ENCODE assay signal across 8 cellular contexts in genomic region chr12:6534914-6535696, GRCh38. TPM values are rescaled to one million over a fixed set of nuclear protein-coding genes. Genes with fewer than 3 reads are reported as not detected.
DNase-seq lines count a peak whose midpoint lies in the region; ATAC-seq and TF ChIP-seq lines count a peak whose summit lies in the region.

No MANE protein-coding gene starts in this region.

- H3K9me3 ChIP-seq in Panc1 (ENCODE audit: control insufficient read depth, insufficient read depth, low read depth, low read length): no peaks in the 10 kb centered on the region

- peaks cover 51% of the 10 kb centered on the region for H3K4me1 ChIP-seq in Panc1 (ENCODE audit: control insufficient read depth, insufficient read depth, low read length)

- peaks cover 36% of the 10 kb centered on the region for H3K4me1 Mint-ChIP-seq in activated T-helper 2 cell treated with anti-CD3 and anti-CD28 coated beads, Interferon-gamma antibody, Interleukin-2, Interleukin-4, amounts not matched to agents 10 μg/mL and 5 μg/mL and 100 μg/mL, durations not matched to agents 14 hours and 24 hours and 36 hours (ENCODE audit: low read depth)
- H3K4me1 Mint-ChIP-seq in natural killer cell treated with Interleukin-12 subunit alpha and Interleukin-12 subunit beta and Interleukin-15 and Interleukin-18, amount 100 ng/mL, for 72 hours (ENCODE audit: low read depth in 2 of 2): peaks cover 52 to 61% of the 10 kb centered on the region in 2 donors
- H3K4me1 Mint-ChIP-seq in stimulated activated naive CD8-positive, alpha-beta T cell treated with anti-CD3 and anti-CD28 coated beads, Interleukin-15, amount 100 ng/mL, for 72 hours: peaks cover 80% of the 10 kb centered on the region

- H3K36me3 Mint-ChIP-seq in activated T-helper 2 cell treated with anti-CD3 and anti-CD28 coated beads, Interferon-gamma antibody, Interleukin-2, Interleukin-4, amounts not matched to agents 10 μg/mL and 5 μg/mL and 100 μg/mL, durations not matched to agents 14 hours and 24 hours and 36 hours (ENCODE audit: low read depth): peaks cover 88% of the 10 kb centered on the region
- peaks cover 23% of the 10 kb centered on the region for H3K36me3 Mint-ChIP-seq in natural killer cell treated with Interleukin-12 subunit alpha and Interleukin-12 subunit beta and Interleukin-15 and Interleukin-18, amount 100 ng/mL, for 72 hours

- in situ Hi-C loops in Panc1 (cut with HindIII; ENCODE audit: low pct_unique_long_range_greater_than_20kb, low sequenced_read_pairs): no loop called here

- no peaks in the 10 kb centered on the region for H3K27me3 ChIP-seq in Panc1 (ENCODE audit: control insufficient read depth, insufficient read depth, low read length)

- peak; percentile 3 for ATAC-seq in HG03521 (IDR thresholded peaks at IDR 0.05; ENCODE audit: unreplicated experiment)
- ATAC-seq in Panc1: no peak
- peak; percentile 51 to 69 for ATAC-seq in natural killer cell treated with Interleukin-12 subunit alpha and Interleukin-12 subunit beta and Interleukin-15 and Interleukin-18, amount 100 ng/mL, for 72 hours
- ATAC-seq in stimulated activated naive CD8-positive, alpha-beta T cell treated with anti-CD3 and anti-CD28 coated beads, Interleukin-15, amount 100 ng/mL, for 72 hours: peak; percentile 45

- CTCF ChIA-PET in Panc1 (lab: Charles Lee): no interaction called here

- no TSS peak for BruUV-seq in Panc1 (replicated peaks; lab: Mats Ljungman, UMichigan)

- peak overlapping the region; percentile 77 to 86 for H3K4me3 ChIP-seq in Panc1 (ENCODE audit: low read depth in 2 of 2, low read length in 2 of 2)
- H3K4me3 ChIP-seq in fibroblast of mammary gland (ENCODE audit: control insufficient read depth, low read depth, low read length): peak overlapping the region; percentile 96

- no peaks in the 10 kb centered on the region for H3K9me3 Mint-ChIP-seq in activated T-helper 2 cell treated with anti-CD3 and anti-CD28 coated beads, Interferon-gamma antibody, Interleukin-2, Interleukin-4, amounts not matched to agents 10 μg/mL and 5 μg/mL and 100 μg/mL, durations not matched to agents 14 hours and 24 hours and 36 hours
- H3K9me3 Mint-ChIP-seq in natural killer cell treated with Interleukin-12 subunit alpha and Interleukin-12 subunit beta and Interleukin-15 and Interleukin-18, amount 100 ng/mL, for 72 hours: no peaks in the 10 kb centered on the region
- H3K9me3 Mint-ChIP-seq in stimulated activated naive CD8-positive, alpha-beta T cell treated with anti-CD3 and anti-CD28 coated beads, Interleukin-15, amount 100 ng/mL, for 72 hours: no peaks in the 10 kb centered on the region

- H3K4me3 Mint-ChIP-seq in activated T-helper 2 cell treated with anti-CD3 and anti-CD28 coated beads, Interferon-gamma antibody, Interleukin-2, Interleukin-4, amounts not matched to agents 10 μg/mL and 5 μg/mL and 100 μg/mL, durations not matched to agents 14 hours and 24 hours and 36 hours (ENCODE audit: low read depth): peak overlapping the region; percentile 94
- peak overlapping the region; percentile 97 for H3K4me3 Mint-ChIP-seq in natural killer cell treated with Interleukin-12 subunit alpha and Interleukin-12 subunit beta and Interleukin-15 and Interleukin-18, amount 100 ng/mL, for 72 hours
- H3K4me3 Mint-ChIP-seq in stimulated activated naive CD8-positive, alpha-beta T cell treated with anti-CD3 and anti-CD28 coated beads, Interleukin-15, amount 100 ng/mL, for 72 hours: peak overlapping the region; percentile 96 to 98

- intact Hi-C loops in Panc1 (cut with micrococcal nuclease; ENCODE audit: unreplicated experiment): no loop called here
- intact Hi-C loops in activated T-helper 2 cell treated with anti-CD3 and anti-CD28 coated beads, Interferon-gamma antibody, Interleukin-2, Interleukin-4, amounts not matched to agents 10 μg/mL and 5 μg/mL and 100 μg/mL, durations not matched to agents 14 hours and 24 hours and 36 hours (cut with micrococcal nuclease): loop anchor here (1.0 to 5.0 kb wide), 6 partner anchors 22 to 417 kb away; partner anchors contain the start of genes IFFO1, NCAPD2, PTPN6 and VAMP1

- peaks cover 11% of the 10 kb centered on the region for H3K36me3 ChIP-seq in Panc1 (ENCODE audit: control insufficient read depth, insufficient read depth, low read length)

- H3K27ac ChIP-seq in Panc1 (ENCODE audit: low read length): peak overlapping the region; percentile 89

- no peak for TF ChIP-seq CTCF in Panc1 (IDR thresholded peaks at IDR 0.05)
- TF ChIP-seq CTCF in fibroblast of mammary gland (conservative IDR thresholded peaks at IDR 0.05; ENCODE audit: control insufficient read depth, insufficient read depth, low read depth, low read length): no peak

- peak; percentile 78 to 81 for DNase-seq in NCI-H2081 (lab: John Stamatoyannopoulos, UW)
- DNase-seq in NCI-H2081 treated with DMSO at 0.1 percent for 48 hours (lab: John Stamatoyannopoulos, UW): no peak
- DNase-seq in Panc1 (ENCODE audit: low read depth, low spot score): no peak
- DNase-seq in activated T-helper 2 cell treated with anti-CD3 and anti-CD28 coated beads, Interferon-gamma antibody, Interleukin-2, Interleukin-4, amounts not matched to agents 10 μg/mL and 5 μg/mL and 100 μg/mL, durations not matched to agents 14 hours and 24 hours and 36 hours (ENCODE audit: low spot score): peak; percentile 79
- DNase-seq in fibroblast of mammary gland (ENCODE audit: low read depth): peak; percentile 82
- peak; percentile 92 for DNase-seq in natural killer cell treated with Interleukin-12 subunit alpha and Interleukin-12 subunit beta and Interleukin-15 and Interleukin-18, amount 100 ng/mL, for 72 hours (ENCODE audit: low spot score)
- peak; percentile 68 to 91 for DNase-seq in stimulated activated naive CD8-positive, alpha-beta T cell treated with anti-CD3 and anti-CD28 coated beads, Interleukin-15, amount 100 ng/mL, for 72 hours

- no peaks in the 10 kb centered on the region for H3K27me3 Mint-ChIP-seq in activated T-helper 2 cell treated with anti-CD3 and anti-CD28 coated beads, Interferon-gamma antibody, Interleukin-2, Interleukin-4, amounts not matched to agents 10 μg/mL and 5 μg/mL and 100 μg/mL, durations not matched to agents 14 hours and 24 hours and 36 hours (ENCODE audit: low read depth)
- no peaks in the 10 kb centered on the region for H3K27me3 Mint-ChIP-seq in natural killer cell treated with Interleukin-12 subunit alpha and Interleukin-12 subunit beta and Interleukin-15 and Interleukin-18, amount 100 ng/mL, for 72 hours
- H3K27me3 Mint-ChIP-seq in stimulated activated naive CD8-positive, alpha-beta T cell treated with anti-CD3 and anti-CD28 coated beads, Interleukin-15, amount 100 ng/mL, for 72 hours: no peaks in the 10 kb centered on the region

- peak overlapping the region; percentile 99 for H3K27ac Mint-ChIP-seq in activated T-helper 2 cell treated with anti-CD3 and anti-CD28 coated beads, Interferon-gamma antibody, Interleukin-2, Interleukin-4, amounts not matched to agents 10 μg/mL and 5 μg/mL and 100 μg/mL, durations not matched to agents 14 hours and 24 hours and 36 hours
- H3K27ac Mint-ChIP-seq in natural killer cell treated with Interleukin-12 subunit alpha and Interleukin-12 subunit beta and Interleukin-15 and Interleukin-18, amount 100 ng/mL, for 72 hours: peak overlapping the region; percentile 99 to 100
- H3K27ac Mint-ChIP-seq in stimulated activated naive CD8-positive, alpha-beta T cell treated with anti-CD3 and anti-CD28 coated beads, Interleukin-15, amount 100 ng/mL, for 72 hours: peak overlapping the region; percentile 98 to 99

- POLR2A ChIA-PET in Panc1 (lab: Charles Lee): interaction anchor here (0.6 to 0.9 kb wide), 2 partner anchors 23 to 155 kb away, joined by 3 read pairs; no protein-coding TSS in a partner anchor

RNA-seq across cellular contexts. Expression of gene GAPDH, which starts 0.8 kb away (rescaled TPM):
- 2,912 TPM for total RNA-seq in Panc1 (2021; ENCODE audit: unreplicated experiment)
- 4,959 TPM for polyA plus RNA-seq in Panc1 (2012; ENCODE audit: insufficient read length)
- total RNA-seq in activated T-helper 2 cell treated with anti-CD3 and anti-CD28 coated beads, Interferon-gamma antibody, Interleukin-2, Interleukin-4, amounts not matched to agents 10 μg/mL and 5 μg/mL and 100 μg/mL, durations not matched to agents 14 hours and 24 hours and 36 hours: 4,713 and 4,805 TPM in 2 replicates
- total RNA-seq in natural killer cell treated with Interleukin-12 subunit alpha and Interleukin-12 subunit beta and Interleukin-15 and Interleukin-18, amount 100 ng/mL, for 72 hours: 1,000 to 10,000 TPM; 4,687 to 5,410 TPM

RNA-seq across cellular contexts. Expression of gene IFFO1, which starts 20.7 kb away (rescaled TPM):
- 0.36 TPM for total RNA-seq in Panc1 (2021; ENCODE audit: unreplicated experiment)
- 0.13 TPM for polyA plus RNA-seq in Panc1 (2012; ENCODE audit: insufficient read length)
- total RNA-seq in activated T-helper 2 cell treated with anti-CD3 and anti-CD28 coated beads, Interferon-gamma antibody, Interleukin-2, Interleukin-4, amounts not matched to agents 10 μg/mL and 5 μg/mL and 100 μg/mL, durations not matched to agents 14 hours and 24 hours and 36 hours: 15.5 and 16.6 TPM in 2 replicates
- total RNA-seq in natural killer cell treated with Interleukin-12 subunit alpha and Interleukin-12 subunit beta and Interleukin-15 and Interleukin-18, amount 100 ng/mL, for 72 hours: 10 to 100 TPM; 28.0 to 30.5 TPM

RNA-seq across cellular contexts. Expression of gene NOP2, which starts 33.0 kb away (rescaled TPM):
- total RNA-seq in Panc1 (2021; ENCODE audit: unreplicated experiment): 90.3 TPM
- polyA plus RNA-seq in Panc1 (2012; ENCODE audit: insufficient read length): 61.6 TPM
- total RNA-seq in activated T-helper 2 cell treated with anti-CD3 and anti-CD28 coated beads, Interferon-gamma antibody, Interleukin-2, Interleukin-4, amounts not matched to agents 10 μg/mL and 5 μg/mL and 100 μg/mL, durations not matched to agents 14 hours and 24 hours and 36 hours: 146 and 157 TPM in 2 replicates
- total RNA-seq in natural killer cell treated with Interleukin-12 subunit alpha and Interleukin-12 subunit beta and Interleukin-15 and Interleukin-18, amount 100 ng/mL, for 72 hours: 100 to 1,000 TPM; 103 to 201 TPM

RNA-seq across cellular contexts. Expression of gene NCAPD2, which starts 41.2 kb away (rescaled TPM):
- total RNA-seq in Panc1 (2021; ENCODE audit: unreplicated experiment): 80.3 TPM
- polyA plus RNA-seq in Panc1 (2012; ENCODE audit: insufficient read length): 44.0 TPM
- total RNA-seq in activated T-helper 2 cell treated with anti-CD3 and anti-CD28 coated beads, Interferon-gamma antibody, Interleukin-2, Interleukin-4, amounts not matched to agents 10 μg/mL and 5 μg/mL and 100 μg/mL, durations not matched to agents 14 hours and 24 hours and 36 hours: 114 and 120 TPM in 2 replicates
- total RNA-seq in natural killer cell treated with Interleukin-12 subunit alpha and Interleukin-12 subunit beta and Interleukin-15 and Interleukin-18, amount 100 ng/mL, for 72 hours: 100 to 1,000 TPM in 1 of 2 donors, 10 to 100 TPM in 1; 73.4 to 131 TPM

RNA-seq across cellular contexts. Expression of gene MRPL51, which starts 42.0 kb away (rescaled TPM):
- 194 TPM for total RNA-seq in Panc1 (2021; ENCODE audit: unreplicated experiment)
- polyA plus RNA-seq in Panc1 (2012; ENCODE audit: insufficient read length): 85.5 TPM
- 262 and 283 TPM in 2 replicates for total RNA-seq in activated T-helper 2 cell treated with anti-CD3 and anti-CD28 coated beads, Interferon-gamma antibody, Interleukin-2, Interleukin-4, amounts not matched to agents 10 μg/mL and 5 μg/mL and 100 μg/mL, durations not matched to agents 14 hours and 24 hours and 36 hours
- 100 to 1,000 TPM; 200 to 217 TPM for total RNA-seq in natural killer cell treated with Interleukin-12 subunit alpha and Interleukin-12 subunit beta and Interleukin-15 and Interleukin-18, amount 100 ng/mL, for 72 hours

Comparison
In these comparisons a context has a peak if more than half of its experiments do, and no peak if none do; other contexts are left out.
1. DNase-seq: peak in NCI-H2081 (2 of 2), activated T-helper 2 cell treated with anti-CD3 and anti-CD28 coated beads, Interferon-gamma antibody, Interleukin-2, Interleukin-4, amounts not matched to agents 10 μg/mL and 5 μg/mL and 100 μg/mL, durations not matched to agents 14 hours and 24 hours and 36 hours (single experiment), fibroblast of mammary gland (single experiment), natural killer cell treated with Interleukin-12 subunit alpha and Interleukin-12 subunit beta and Interleukin-15 and Interleukin-18, amount 100 ng/mL, for 72 hours (single experiment) and stimulated activated naive CD8-positive, alpha-beta T cell treated with anti-CD3 and anti-CD28 coated beads, Interleukin-15, amount 100 ng/mL, for 72 hours (2 of 2); none in NCI-H2081 treated with DMSO at 0.1 percent for 48 hours (single experiment) and Panc1 (single experiment).
2. RNA of gene IFFO1, which starts 20.7 kb away (total RNA-seq): 28.0 to 30.5 TPM in natural killer cell treated with Interleukin-12 subunit alpha and Interleukin-12 subunit beta and Interleukin-15 and Interleukin-18, amount 100 ng/mL, for 72 hours and 15.5 to 16.6 TPM in activated T-helper 2 cell treated with anti-CD3 and anti-CD28 coated beads, Interferon-gamma antibody, Interleukin-2, Interleukin-4, amounts not matched to agents 10 μg/mL and 5 μg/mL and 100 μg/mL, durations not matched to agents 14 hours and 24 hours and 36 hours; 0.36 TPM in Panc1 (single experiment); every median in the first group is over 10 times any median in the second.
3. Peak in every context shown above with its lines, with median percentiles within 50 percentile points of each other: H3K27ac Mint-ChIP-seq and H3K4me3 Mint-ChIP-seq.